29 cellular contexts compared by ENCODE assay signal in the genomic region with DNA sequence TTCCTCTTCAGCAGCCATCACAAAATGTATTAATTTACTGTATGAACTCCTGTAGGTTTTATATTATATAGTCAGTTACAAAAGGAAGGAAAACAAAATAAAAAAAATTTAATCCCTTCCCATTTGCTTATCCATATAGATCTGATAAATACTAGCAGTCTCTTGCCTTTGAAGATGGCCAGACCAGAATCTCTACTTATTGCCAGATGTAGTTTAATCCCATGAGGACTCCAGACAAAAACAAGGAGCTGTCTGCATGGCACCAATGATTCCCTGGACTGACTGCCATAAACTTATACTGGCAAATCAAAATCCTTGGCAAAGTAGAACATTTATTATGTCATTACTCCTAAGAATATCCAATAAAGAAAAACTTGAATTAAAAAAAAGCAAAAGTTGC.
"Had no signal": no experiment of that assay in that cellular context is flagged by ENCODE, and none has a peak within 500 bp of the region (broad histone marks: within the 10 kb centered on the region; RNA-seq: fewer than 3 reads in every experiment).

No MANE protein-coding gene starts in this region.

- H3K9me3 ChIP-seq: body of pancreas, esophagus muscularis mucosa, gastrocnemius medialis, heart left ventricle had no signal

- H3K27ac Mint-ChIP-seq: activated CD4-positive, alpha-beta memory T cell treated with anti-CD3 and anti-CD28 coated beads, Interleukin-2, amount 10 ng/mL, durations not matched to agents 7 days and 5 days; activated CD4-positive, alpha-beta T cell treated with anti-CD3 and anti-CD28 coated beads for 36 hours; activated CD4-positive, alpha-beta T cell treated with anti-CD3 and anti-CD28 coated beads, Interleukin-2, amount 10 ng/mL, durations not matched to agents 7 days and 5 days; activated naive CD4-positive, alpha-beta T cell treated with anti-CD3 and anti-CD28 coated beads, Interleukin-2, amount 10 ng/mL, durations not matched to agents 7 days and 5 days; activated naive CD8-positive, alpha-beta T cell; activated T-cell treated with anti-CD3 and anti-CD28 coated beads, Interleukin-2, amount 50 U/mL, for 24 hours; activated T-cell treated with anti-CD3 and anti-CD28 coated beads, Interleukin-2, amount 50 U/mL, for 72 hours; effector memory CD8-positive, alpha-beta T cell had no signal

- ATAC-seq: activated CD4-positive, alpha-beta T cell treated with anti-CD3 and anti-CD28 coated beads for 36 hours; activated T-cell treated with anti-CD3 and anti-CD28 coated beads, Interleukin-2, amount 50 U/mL, for 72 hours; body of pancreas; effector memory CD8-positive, alpha-beta T cell; foreskin keratinocyte; gastrocnemius medialis; heart left ventricle had no signal

- H3K4me3 Mint-ChIP-seq: activated CD4-positive, alpha-beta memory T cell treated with anti-CD3 and anti-CD28 coated beads, Interleukin-2, amount 10 ng/mL, durations not matched to agents 7 days and 5 days; activated CD4-positive, alpha-beta T cell treated with anti-CD3 and anti-CD28 coated beads for 36 hours; activated CD4-positive, alpha-beta T cell treated with anti-CD3 and anti-CD28 coated beads, Interleukin-2, amount 10 ng/mL, durations not matched to agents 7 days and 5 days; activated naive CD4-positive, alpha-beta T cell treated with anti-CD3 and anti-CD28 coated beads, Interleukin-2, amount 10 ng/mL, durations not matched to agents 7 days and 5 days; activated naive CD8-positive, alpha-beta T cell; activated T-cell treated with anti-CD3 and anti-CD28 coated beads, Interleukin-2, amount 50 U/mL, for 24 hours; activated T-cell treated with anti-CD3 and anti-CD28 coated beads, Interleukin-2, amount 50 U/mL, for 72 hours; effector memory CD8-positive, alpha-beta T cell had no signal

- DNase-seq: activated CD4-positive, alpha-beta memory T cell treated with anti-CD3 and anti-CD28 coated beads, Interleukin-2, amount 10 ng/mL, durations not matched to agents 7 days and 5 days; activated CD4-positive, alpha-beta T cell treated with anti-CD3 and anti-CD28 coated beads for 36 hours; activated CD4-positive, alpha-beta T cell treated with anti-CD3 and anti-CD28 coated beads, Interleukin-2, amount 10 ng/mL, durations not matched to agents 7 days and 5 days; activated CD4-positive, alpha-beta T cell treated with anti-CD3 and anti-CD28 coated beads, Interleukin-2, amount 50 U/mL, for 4 hours; activated CD4-positive, CD25-positive, alpha-beta regulatory T cell; activated CD4-positive, CD25-positive, alpha-beta regulatory T cell treated with anti-CD3 and anti-CD28 coated beads, Interleukin-2, amount 50 U/mL, for 72 hours; activated CD8-positive, alpha-beta memory T cell treated with anti-CD3 and anti-CD28 coated beads, Interleukin-2, amount 50 U/mL, for 48 hours; activated gamma-delta T cell; activated naive CD4-positive, alpha-beta T cell; activated naive CD4-positive, alpha-beta T cell treated with anti-CD3 and anti-CD28 coated beads, Interleukin-2, amount 10 ng/mL, durations not matched to agents 7 days and 5 days; activated T-cell treated with anti-CD3 and anti-CD28 coated beads for 4 hours; activated T-cell treated with anti-CD3 and anti-CD28 coated beads, Interleukin-2, amount 50 U/mL, for 24 hours; activated T-cell treated with anti-CD3 and anti-CD28 coated beads, Interleukin-2, amount 50 U/mL, for 72 hours; amygdala; aorta; body of pancreas; caudate nucleus; cortex of kidney; dermis blood vessel endothelial cell; effector CD4-positive, alpha-beta T cell; effector memory CD8-positive, alpha-beta T cell; erythroblast; foreskin keratinocyte; gastrocnemius medialis; glutamatergic neuron; heart left ventricle; T-helper 2 cell had no signal

- H3K4me3 ChIP-seq: body of pancreas, esophagus muscularis mucosa, gastrocnemius medialis, heart left ventricle had no signal

- H3K36me3 ChIP-seq: esophagus muscularis mucosa, gastrocnemius medialis, heart left ventricle had no signal

- H3K9me3 Mint-ChIP-seq: activated CD4-positive, alpha-beta memory T cell treated with anti-CD3 and anti-CD28 coated beads, Interleukin-2, amount 10 ng/mL, durations not matched to agents 7 days and 5 days; activated CD4-positive, alpha-beta T cell treated with anti-CD3 and anti-CD28 coated beads, Interleukin-2, amount 10 ng/mL, durations not matched to agents 7 days and 5 days; activated naive CD4-positive, alpha-beta T cell treated with anti-CD3 and anti-CD28 coated beads, Interleukin-2, amount 10 ng/mL, durations not matched to agents 7 days and 5 days; activated T-cell treated with anti-CD3 and anti-CD28 coated beads, Interleukin-2, amount 50 U/mL, for 24 hours; activated T-cell treated with anti-CD3 and anti-CD28 coated beads, Interleukin-2, amount 50 U/mL, for 72 hours; effector memory CD8-positive, alpha-beta T cell had no signal

- H3K27me3 ChIP-seq: body of pancreas, esophagus muscularis mucosa, foreskin keratinocyte, gastrocnemius medialis, heart left ventricle had no signal

- H3K27me3 Mint-ChIP-seq: activated CD4-positive, alpha-beta memory T cell treated with anti-CD3 and anti-CD28 coated beads, Interleukin-2, amount 10 ng/mL, durations not matched to agents 7 days and 5 days; activated CD4-positive, alpha-beta T cell treated with anti-CD3 and anti-CD28 coated beads for 36 hours; activated CD4-positive, alpha-beta T cell treated with anti-CD3 and anti-CD28 coated beads, Interleukin-2, amount 10 ng/mL, durations not matched to agents 7 days and 5 days; activated naive CD4-positive, alpha-beta T cell treated with anti-CD3 and anti-CD28 coated beads, Interleukin-2, amount 10 ng/mL, durations not matched to agents 7 days and 5 days; activated naive CD8-positive, alpha-beta T cell; activated T-cell treated with anti-CD3 and anti-CD28 coated beads, Interleukin-2, amount 50 U/mL, for 24 hours; effector memory CD8-positive, alpha-beta T cell had no signal

- H3K36me3 Mint-ChIP-seq: activated naive CD4-positive, alpha-beta T cell treated with anti-CD3 and anti-CD28 coated beads, Interleukin-2, amount 10 ng/mL, durations not matched to agents 7 days and 5 days had no signal

- H3K4me1 Mint-ChIP-seq: activated CD4-positive, alpha-beta memory T cell treated with anti-CD3 and anti-CD28 coated beads, Interleukin-2, amount 10 ng/mL, durations not matched to agents 7 days and 5 days; activated CD4-positive, alpha-beta T cell treated with anti-CD3 and anti-CD28 coated beads, Interleukin-2, amount 10 ng/mL, durations not matched to agents 7 days and 5 days had no signal

- H3K4me1 ChIP-seq: esophagus muscularis mucosa, foreskin keratinocyte, gastrocnemius medialis, heart left ventricle had no signal

- H3K27ac ChIP-seq: body of pancreas, esophagus muscularis mucosa, foreskin keratinocyte, gastrocnemius medialis, heart left ventricle had no signal
